ENCODE assay signal across 25 cellular contexts in genomic region chr10:112799726-112800510, GRCh38.
"Had no signal": no experiment of that assay in that cellular context is flagged by ENCODE, and none has a peak within 500 bp of the region (broad histone marks: within the 10 kb centered on the region; RNA-seq: fewer than 3 reads in every experiment).

No MANE protein-coding gene starts in this region.

- H3K9me3 ChIP-seq: ascending aorta, heart right ventricle, left lung, lower lobe of right lung, ovary, psoas muscle, suprapubic skin, tibial artery had no signal

- H3K4me3 Mint-ChIP-seq: activated CD4-positive, alpha-beta T cell treated with anti-CD3 and anti-CD28 coated beads for 36 hours; activated naive CD8-positive, alpha-beta T cell treated with anti-CD3 and anti-CD28 coated beads, Interleukin-2, amount 10 ng/mL, durations not matched to agents 7 days and 5 days; endodermal cell; natural killer cell had no signal

- H3K27ac Mint-ChIP-seq: activated CD4-positive, alpha-beta T cell treated with anti-CD3 and anti-CD28 coated beads for 36 hours; activated naive CD8-positive, alpha-beta T cell treated with anti-CD3 and anti-CD28 coated beads, Interleukin-2, amount 10 ng/mL, durations not matched to agents 7 days and 5 days; natural killer cell had no signal

- H3K27me3 Mint-ChIP-seq: activated CD4-positive, alpha-beta T cell treated with anti-CD3 and anti-CD28 coated beads for 36 hours; activated naive CD8-positive, alpha-beta T cell treated with anti-CD3 and anti-CD28 coated beads, Interleukin-2, amount 10 ng/mL, durations not matched to agents 7 days and 5 days had no signal

- H3K27ac ChIP-seq: ascending aorta, brain microvascular endothelial cell, heart right ventricle, left lung, lower lobe of right lung, ovary, psoas muscle, suprapubic skin, tibial artery had no signal

- H3K36me3 ChIP-seq: ascending aorta, brain microvascular endothelial cell, heart right ventricle, lower lobe of right lung, ovary, suprapubic skin, tibial artery had no signal

- ATAC-seq: activated CD4-positive, alpha-beta T cell treated with anti-CD3 and anti-CD28 coated beads for 36 hours; esophagus mucosa; heart right ventricle; left lung; lower lobe of right lung; natural killer cell; psoas muscle had no signal

- H3K36me3 Mint-ChIP-seq: activated naive CD8-positive, alpha-beta T cell treated with anti-CD3 and anti-CD28 coated beads, Interleukin-2, amount 10 ng/mL, durations not matched to agents 7 days and 5 days; natural killer cell had no signal

- DNase-seq: activated CD4-positive, alpha-beta T cell treated with anti-CD3 and anti-CD28 coated beads for 36 hours; activated CD4-positive, alpha-beta T cell treated with anti-CD3 and anti-CD28 coated beads, Interleukin-2, amount 50 U/mL, for 48 hours; activated CD4-positive, CD25-positive, alpha-beta regulatory T cell; activated CD8-positive, alpha-beta memory T cell treated with anti-CD3 and anti-CD28 coated beads for 24 hours; activated effector memory CD4-positive, alpha-beta T cell treated with Interleukin-2 at 50 U/mL for 16 hours; activated naive CD4-positive, alpha-beta T cell treated with Interleukin-2 at 50 U/mL for 16 hours; activated naive CD8-positive, alpha-beta T cell treated with anti-CD3 and anti-CD28 coated beads, Interleukin-2, amount 10 ng/mL, durations not matched to agents 7 days and 5 days; brain microvascular endothelial cell; foreskin melanocyte; heart right ventricle; left lung; lower lobe of right lung; mesenchymal stem cell; natural killer cell; ovary; psoas muscle; stimulated activated CD4-positive, alpha-beta T cell treated with anti-CD3 and anti-CD28 coated beads, Interleukin-1b, Interleukin-23, amount 100 ng/mL, for 48 hours; stimulated activated naive CD4-positive, alpha-beta T cell; T-helper 1 cell; tibial artery had no signal

- H3K27me3 ChIP-seq: ascending aorta, brain microvascular endothelial cell, heart right ventricle, left lung, ovary, suprapubic skin, tibial artery had no signal

- H3K4me1 Mint-ChIP-seq: activated CD4-positive, alpha-beta T cell treated with anti-CD3 and anti-CD28 coated beads for 36 hours; activated naive CD8-positive, alpha-beta T cell treated with anti-CD3 and anti-CD28 coated beads, Interleukin-2, amount 10 ng/mL, durations not matched to agents 7 days and 5 days had no signal

- H3K4me3 ChIP-seq: ascending aorta, heart right ventricle, left lung, lower lobe of right lung, ovary, psoas muscle, smooth muscle cell, suprapubic skin, tibial artery had no signal

- H3K4me2 ChIP-seq: smooth muscle cell had no signal

- H3K9me3 Mint-ChIP-seq: activated naive CD8-positive, alpha-beta T cell treated with anti-CD3 and anti-CD28 coated beads, Interleukin-2, amount 10 ng/mL, durations not matched to agents 7 days and 5 days; endodermal cell; natural killer cell had no signal

- H3K4me1 ChIP-seq: heart right ventricle, left lung, psoas muscle had no signal
